Comparison of ENCODE assay signal across 1 cellular context in genomic region chr16:68528686-68529379, GRCh38.
TF ChIP-seq lines count a peak whose summit lies in the region.

No MANE protein-coding gene starts in this region.

TF ChIP-seq in HepG2, 621 proteins besides CTCF, POLR2A, EP300 and RAD21 (continued from another document and continues in another):
- 0 out of 2 replicates have a peak, but pooled peaks have one; percentile 63 for TF ChIP-seq ZBED4 (CRISPR knock-in tag; IDR thresholded peaks at IDR 0.05; ENCODE audit: borderline replicate concordance)
- no peak for TF ChIP-seq NBN (conservative IDR thresholded peaks at IDR 0.05)
- TF ChIP-seq KDM3A (CRISPR knock-in tag; IDR thresholded peaks at IDR 0.05; ENCODE audit: low read depth), result peak; percentile 97
- TF ChIP-seq, protein P1, sequence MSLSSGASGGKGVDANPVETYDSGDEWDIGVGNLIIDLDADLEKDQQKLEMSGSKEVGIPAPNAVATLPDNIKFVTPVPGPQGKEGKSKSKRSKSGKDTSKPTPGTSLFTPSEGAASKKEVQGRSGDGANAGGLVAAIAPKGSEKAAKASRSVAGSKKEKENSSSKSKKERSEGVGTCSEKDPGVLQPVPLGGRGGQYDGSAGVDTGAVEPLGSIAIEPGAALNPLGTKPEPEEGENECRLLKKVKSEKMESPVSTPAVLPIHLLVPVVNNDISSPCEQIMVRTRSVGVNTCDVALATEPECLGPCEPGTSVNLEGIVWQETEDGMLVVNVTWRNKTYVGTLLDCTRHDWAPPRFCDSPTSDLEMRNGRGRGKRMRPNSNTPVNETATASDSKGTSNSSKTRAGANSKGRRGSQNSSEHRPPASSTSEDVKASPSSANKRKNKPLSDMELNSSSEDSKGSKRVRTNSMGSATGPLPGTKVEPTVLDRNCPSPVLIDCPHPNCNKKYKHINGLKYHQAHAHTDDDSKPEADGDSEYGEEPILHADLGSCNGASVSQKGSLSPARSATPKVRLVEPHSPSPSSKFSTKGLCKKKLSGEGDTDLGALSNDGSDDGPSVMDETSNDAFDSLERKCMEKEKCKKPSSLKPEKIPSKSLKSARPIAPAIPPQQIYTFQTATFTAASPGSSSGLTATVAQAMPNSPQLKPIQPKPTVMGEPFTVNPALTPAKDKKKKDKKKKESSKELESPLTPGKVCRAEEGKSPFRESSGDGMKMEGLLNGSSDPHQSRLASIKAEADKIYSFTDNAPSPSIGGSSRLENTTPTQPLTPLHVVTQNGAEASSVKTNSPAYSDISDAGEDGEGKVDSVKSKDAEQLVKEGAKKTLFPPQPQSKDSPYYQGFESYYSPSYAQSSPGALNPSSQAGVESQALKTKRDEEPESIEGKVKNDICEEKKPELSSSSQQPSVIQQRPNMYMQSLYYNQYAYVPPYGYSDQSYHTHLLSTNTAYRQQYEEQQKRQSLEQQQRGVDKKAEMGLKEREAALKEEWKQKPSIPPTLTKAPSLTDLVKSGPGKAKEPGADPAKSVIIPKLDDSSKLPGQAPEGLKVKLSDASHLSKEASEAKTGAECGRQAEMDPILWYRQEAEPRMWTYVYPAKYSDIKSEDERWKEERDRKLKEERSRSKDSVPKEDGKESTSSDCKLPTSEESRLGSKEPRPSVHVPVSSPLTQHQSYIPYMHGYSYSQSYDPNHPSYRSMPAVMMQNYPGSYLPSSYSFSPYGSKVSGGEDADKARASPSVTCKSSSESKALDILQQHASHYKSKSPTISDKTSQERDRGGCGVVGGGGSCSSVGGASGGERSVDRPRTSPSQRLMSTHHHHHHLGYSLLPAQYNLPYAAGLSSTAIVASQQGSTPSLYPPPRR (CRISPR knock-in tag; IDR thresholded peaks at IDR 0.05; ENCODE audit: borderline replicate concordance), result peak; percentile 47; the same call in 1 of the 2 replicates
- no peak for TF ChIP-seq EEA1 (CRISPR knock-in tag; IDR thresholded peaks at IDR 0.05; ENCODE audit: borderline replicate concordance)
- peak; percentile 67; the same call in 1 of the 2 replicates for TF ChIP-seq ZNF792 (CRISPR knock-in tag; IDR thresholded peaks at IDR 0.05)
- peak; percentile 39; the same call in 1 of the 2 replicates for TF ChIP-seq PHF8 (CRISPR knock-in tag; IDR thresholded peaks at IDR 0.05)
- TF ChIP-seq ZSCAN31 (CRISPR knock-in tag; IDR thresholded peaks at IDR 0.05; ENCODE audit: low read depth), result peak; percentile 77
- TF ChIP-seq TOE1 (CRISPR knock-in tag; IDR thresholded peaks at IDR 0.05), result peak; percentile 82
- no peak for TF ChIP-seq HNF4A (CRISPR knock-in tag; IDR thresholded peaks at IDR 0.05)
- 0 out of 2 replicates have a peak, but pooled peaks have one; percentile 50 for TF ChIP-seq ZNF17 (CRISPR knock-in tag; IDR thresholded peaks at IDR 0.05)
- TF ChIP-seq BRCA1 (CRISPR knock-in tag; IDR thresholded peaks at IDR 0.05), result peak; percentile 62; the same call in 1 of the 2 replicates
- peak; percentile 67 for TF ChIP-seq GATAD1 (CRISPR knock-in tag; IDR thresholded peaks at IDR 0.05)
- TF ChIP-seq ZNF350 (CRISPR knock-in tag; IDR thresholded peaks at IDR 0.05; ENCODE audit: borderline replicate concordance, low read depth), result peak; percentile 78; the same call in 1 of the 2 replicates
- TF ChIP-seq FOXA3 (CRISPR knock-in tag; IDR thresholded peaks at IDR 0.05), result peak; percentile 63
- no peak for TF ChIP-seq ZNF713 (CRISPR knock-in tag; IDR thresholded peaks at IDR 0.05)
- no peak for TF ChIP-seq ZNF570 (CRISPR knock-in tag; IDR thresholded peaks at IDR 0.05; ENCODE audit: borderline replicate concordance)
- peak; percentile 82 for TF ChIP-seq TBX2 (CRISPR knock-in tag; IDR thresholded peaks at IDR 0.05; ENCODE audit: borderline replicate concordance)
- TF ChIP-seq DNMT3B (CRISPR knock-in tag; conservative IDR thresholded peaks at IDR 0.05), result peak; percentile 61; the same call in 1 of the 2 replicates
- TF ChIP-seq ZNF451 (CRISPR knock-in tag; IDR thresholded peaks at IDR 0.05), result peak; percentile 63; the same call in 1 of the 2 replicates
- TF ChIP-seq ZNF567 (CRISPR knock-in tag; IDR thresholded peaks at IDR 0.05; ENCODE audit: borderline replicate concordance), result no peak
- peak; percentile 86 for TF ChIP-seq SALL1 (CRISPR knock-in tag; IDR thresholded peaks at IDR 0.05)
- TF ChIP-seq MXD4 (CRISPR knock-in tag; IDR thresholded peaks at IDR 0.05), result peak; percentile 36; the same call in 1 of the 2 replicates
- TF ChIP-seq RFX1 (IDR thresholded peaks at IDR 0.05), result no peak
- peak; percentile 86; the same call in 1 of the 2 replicates for TF ChIP-seq ZNF788 (CRISPR knock-in tag; IDR thresholded peaks at IDR 0.05; ENCODE audit: borderline replicate concordance)
- TF ChIP-seq ELK4 (CRISPR knock-in tag; IDR thresholded peaks at IDR 0.05; ENCODE audit: borderline replicate concordance), result no peak
- TF ChIP-seq PHF20 (CRISPR knock-in tag; IDR thresholded peaks at IDR 0.05), result 0 out of 2 replicates have a peak, but pooled peaks have one; percentile 9
- no peak for TF ChIP-seq DDIT3 (CRISPR knock-in tag; IDR thresholded peaks at IDR 0.05)
- TF ChIP-seq AGO1 (IDR thresholded peaks at IDR 0.05; ENCODE audit: low read depth, low read length, poor library complexity, severe bottlenecking), result peak; percentile 36
- TF ChIP-seq ZNF232 (CRISPR knock-in tag; IDR thresholded peaks at IDR 0.05; ENCODE audit: borderline replicate concordance), result no peak
- TF ChIP-seq NRL (CRISPR knock-in tag; IDR thresholded peaks at IDR 0.05; ENCODE audit: borderline replicate concordance), result peak; percentile 90
- peak; percentile 83; the same call in 1 of the 2 replicates for TF ChIP-seq ZNF124 (CRISPR knock-in tag; IDR thresholded peaks at IDR 0.05)
- TF ChIP-seq, protein P2, sequence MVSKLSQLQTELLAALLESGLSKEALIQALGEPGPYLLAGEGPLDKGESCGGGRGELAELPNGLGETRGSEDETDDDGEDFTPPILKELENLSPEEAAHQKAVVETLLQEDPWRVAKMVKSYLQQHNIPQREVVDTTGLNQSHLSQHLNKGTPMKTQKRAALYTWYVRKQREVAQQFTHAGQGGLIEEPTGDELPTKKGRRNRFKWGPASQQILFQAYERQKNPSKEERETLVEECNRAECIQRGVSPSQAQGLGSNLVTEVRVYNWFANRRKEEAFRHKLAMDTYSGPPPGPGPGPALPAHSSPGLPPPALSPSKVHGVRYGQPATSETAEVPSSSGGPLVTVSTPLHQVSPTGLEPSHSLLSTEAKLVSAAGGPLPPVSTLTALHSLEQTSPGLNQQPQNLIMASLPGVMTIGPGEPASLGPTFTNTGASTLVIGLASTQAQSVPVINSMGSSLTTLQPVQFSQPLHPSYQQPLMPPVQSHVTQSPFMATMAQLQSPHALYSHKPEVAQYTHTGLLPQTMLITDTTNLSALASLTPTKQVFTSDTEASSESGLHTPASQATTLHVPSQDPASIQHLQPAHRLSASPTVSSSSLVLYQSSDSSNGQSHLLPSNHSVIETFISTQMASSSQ (IDR thresholded peaks at IDR 0.05; ENCODE audit: low read depth), result no peak
- TF ChIP-seq, protein P2 (CRISPR knock-in tag; IDR thresholded peaks at IDR 0.05; ENCODE audit: borderline replicate concordance), result peak; percentile 41; the same call in 1 of the 2 replicates
- 0 out of 2 replicates have a peak, but pooled peaks have one; percentile 22 for TF ChIP-seq ESRRA (CRISPR knock-in tag; IDR thresholded peaks at IDR 0.05; ENCODE audit: low read depth)
- TF ChIP-seq PPARG (CRISPR knock-in tag; conservative IDR thresholded peaks at IDR 0.05), result peak; percentile 98
- TF ChIP-seq ZFX (CRISPR knock-in tag; IDR thresholded peaks at IDR 0.05; ENCODE audit: low read depth), result peak; percentile 49; the same call in 1 of the 2 replicates
- no peak for TF ChIP-seq CHD2 (IDR thresholded peaks at IDR 0.05; ENCODE audit: low read depth, low read length)
- no peak; the same call in 1 of the 2 replicates for TF ChIP-seq HDAC1 (CRISPR knock-in tag; IDR thresholded peaks at IDR 0.05)
- peak; percentile 27; the same call in 1 of the 2 replicates for TF ChIP-seq BCL6 (CRISPR knock-in tag; IDR thresholded peaks at IDR 0.05)
- peak; percentile 92 for TF ChIP-seq RXRB (CRISPR knock-in tag; IDR thresholded peaks at IDR 0.05; ENCODE audit: borderline replicate concordance)
- TF ChIP-seq EHMT2 (IDR thresholded peaks at IDR 0.05; ENCODE audit: borderline replicate concordance, low read depth, low read length), result no peak
- TF ChIP-seq MBNL3 (CRISPR knock-in tag; conservative IDR thresholded peaks at IDR 0.05), result no peak
- TF ChIP-seq ZNF235 (CRISPR knock-in tag; IDR thresholded peaks at IDR 0.05; ENCODE audit: borderline replicate concordance), result no peak; the same call in 1 of the 2 replicates
- TF ChIP-seq TIGD3 (CRISPR knock-in tag; IDR thresholded peaks at IDR 0.05; ENCODE audit: borderline replicate concordance), result peak; percentile 9; the same call in 1 of the 2 replicates
- peak; percentile 80 for TF ChIP-seq CBX5 (CRISPR knock-in tag; IDR thresholded peaks at IDR 0.05; ENCODE audit: borderline replicate concordance)
- no peak for TF ChIP-seq ZNF839 (CRISPR knock-in tag; IDR thresholded peaks at IDR 0.05; ENCODE audit: borderline replicate concordance)
- TF ChIP-seq ZNF747 (CRISPR knock-in tag; IDR thresholded peaks at IDR 0.05; ENCODE audit: borderline replicate concordance), result peak; percentile 92
- TF ChIP-seq NCOA1 (CRISPR knock-in tag; IDR thresholded peaks at IDR 0.05), result no peak
- TF ChIP-seq ZFP1 (CRISPR knock-in tag; IDR thresholded peaks at IDR 0.05), result no peak
- TF ChIP-seq MED8 (CRISPR knock-in tag; IDR thresholded peaks at IDR 0.05; ENCODE audit: insufficient replicate concordance), result no peak
- TF ChIP-seq, protein P3, sequence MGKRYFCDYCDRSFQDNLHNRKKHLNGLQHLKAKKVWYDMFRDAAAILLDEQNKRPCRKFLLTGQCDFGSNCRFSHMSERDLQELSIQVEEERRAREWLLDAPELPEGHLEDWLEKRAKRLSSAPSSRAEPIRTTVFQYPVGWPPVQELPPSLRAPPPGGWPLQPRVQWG (CRISPR knock-in tag; IDR thresholded peaks at IDR 0.05; ENCODE audit: borderline replicate concordance, low read depth), result no peak
- no peak for TF ChIP-seq ZNF263 (CRISPR knock-in tag; IDR thresholded peaks at IDR 0.05)
- no peak for TF ChIP-seq SRSF1 (optimal IDR thresholded peaks at IDR 0.05; ENCODE audit: low read depth, low read length)
- TF ChIP-seq MIER3 (CRISPR knock-in tag; IDR thresholded peaks at IDR 0.05; ENCODE audit: borderline replicate concordance), result peak; percentile 86; the same call in 1 of the 2 replicates
